ENCODE assay signal across 8 cellular contexts in the genomic region with DNA sequence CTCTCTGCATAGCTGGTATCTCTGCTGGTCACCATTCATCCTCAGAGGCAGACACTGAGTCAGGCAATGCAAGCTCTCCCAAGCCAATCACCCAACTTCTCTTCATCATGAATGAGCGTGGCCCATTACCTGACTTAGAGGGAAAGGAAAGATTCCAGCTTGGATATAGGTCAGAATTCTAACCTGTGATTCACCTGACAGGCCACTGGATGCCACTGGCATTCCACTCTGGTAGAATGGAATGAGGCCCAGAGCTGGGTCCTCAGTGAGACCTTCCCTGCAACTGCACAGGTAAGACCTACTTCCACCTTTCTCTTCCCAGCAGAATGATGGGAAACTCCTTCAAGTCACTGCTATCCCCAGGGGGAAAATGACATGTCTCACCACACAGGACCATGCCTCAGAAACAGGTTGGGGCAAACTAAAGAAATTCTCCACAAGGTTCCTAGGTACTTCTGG.
DNase-seq lines count a peak whose midpoint lies in the region; ATAC-seq, FAIRE-seq and TF ChIP-seq lines count a peak whose summit lies in the region.

No MANE protein-coding gene starts in this region.

- ATAC-seq in GM19023 (IDR thresholded peaks at IDR 0.05; ENCODE audit: unreplicated experiment) (no peak), HG03025 (IDR thresholded peaks at IDR 0.05; ENCODE audit: low FRiP score, unreplicated experiment) (no peak)

- no peak for FAIRE-seq in GM12891 (lab: Jason Lieb, UNC)

- TF ChIP-seq CTCF in brain (conservative IDR thresholded peaks at IDR 0.05) (peak; percentile 27 to 42), nephron (IDR thresholded peaks at IDR 0.05; ENCODE audit: unreplicated experiment in 3 of 3) (peak; percentile 38 to 53 (median 46))

- H3K4me3 Mint-ChIP-seq in brain, result no peak overlapping the region
- H3K4me3 Mint-ChIP-seq in nephron, result no peak overlapping the region

- TF ChIP-seq POLR2A in GM12891 (IDR thresholded peaks at IDR 0.05; ENCODE audit: low read depth, low read length), result no peak

- H3K27ac Mint-ChIP-seq in brain, result no peak overlapping the region
- peak overlapping the region; percentile 51 to 63 (median 55) for H3K27ac Mint-ChIP-seq in nephron

- peak; percentile 16 for DNase-seq in activated CD8-positive, alpha-beta memory T cell treated with anti-CD3 and anti-CD28 coated beads, Interleukin-2, amount 50 U/mL, for 4 hours
- DNase-seq in activated CD8-positive, alpha-beta memory T cell treated with anti-CD3 and anti-CD28 coated beads, Interleukin-2, amount 50 U/mL, for 48 hours, result no peak
- DNase-seq in NCI-H510A (lab: John Stamatoyannopoulos, UW) (peak; percentile 15), GM12891 (ENCODE audit: insufficient read length, low spot score) (no peak)

- H3K9me3 Mint-ChIP-seq in brain (no peaks in the 10 kb centered on the region), nephron (no peaks in the 10 kb centered on the region)

- H3K4me1 Mint-ChIP-seq in brain (peaks cover 8% of the 10 kb centered on the region), nephron (peaks cover 13% of the 10 kb centered on the region)

- peaks cover 2% of the 10 kb centered on the region for H3K27me3 Mint-ChIP-seq in brain
- H3K27me3 Mint-ChIP-seq in nephron (ENCODE audit: low read depth), result no peaks in the 10 kb centered on the region

- peaks cover 20% of the 10 kb centered on the region for H3K36me3 Mint-ChIP-seq in brain
- peaks cover 27% of the 10 kb centered on the region for H3K36me3 Mint-ChIP-seq in nephron (ENCODE audit: low read depth)

TF ChIP-seq in GM12891, 5 proteins besides CTCF, POLR2A, EP300 and RAD21:
- no peak for TF ChIP-seq POU2F2 (IDR thresholded peaks at IDR 0.05; ENCODE audit: low read depth, low read length)
- no peak for TF ChIP-seq PAX5 (IDR thresholded peaks at IDR 0.05; ENCODE audit: insufficient read depth, low read length, severe bottlenecking)
- no peak for TF ChIP-seq POLR2AphosphoS5 (IDR thresholded peaks at IDR 0.05; ENCODE audit: low read depth, low read length)
- no peak for TF ChIP-seq SPI1 (IDR thresholded peaks at IDR 0.05; ENCODE audit: low read depth, low read length)
- TF ChIP-seq TAF1 (IDR thresholded peaks at IDR 0.05; ENCODE audit: low read depth, low read length), result no peak

Comparison
In these comparisons a context has a peak if more than half of its experiments do, and no peak if none do; other contexts are left out.
1. DNase-seq: peak in activated CD8-positive, alpha-beta memory T cell treated with anti-CD3 and anti-CD28 coated beads, Interleukin-2, amount 50 U/mL, for 4 hours (single experiment) and NCI-H510A (single experiment); none in activated CD8-positive, alpha-beta memory T cell treated with anti-CD3 and anti-CD28 coated beads, Interleukin-2, amount 50 U/mL, for 48 hours (single experiment) and GM12891 (single experiment).
2. H3K27ac Mint-ChIP-seq: peak in nephron (3 of 3); none in brain (0 of 5).